ENCODE assay signal across 28 cellular contexts in genomic region chr18:43888601-43889000, GRCh38.
"Had no signal": no experiment of that assay in that cellular context is flagged by ENCODE, and none has a peak within 500 bp of the region (broad histone marks: within the 10 kb centered on the region; RNA-seq: fewer than 3 reads in every experiment).

No MANE protein-coding gene starts in this region.

- DNase-seq: activated CD4-positive, alpha-beta T cell treated with anti-CD3 and anti-CD28 coated beads for 4 hours; activated CD8-positive, alpha-beta memory T cell treated with anti-CD3 and anti-CD28 coated beads, Interleukin-2, amount 50 U/mL, for 48 hours; activated CD8-positive, alpha-beta T cell treated with anti-CD3 and anti-CD28 coated beads for 36 hours; activated effector memory CD4-positive, alpha-beta T cell treated with Interleukin-2 at 50 U/mL for 16 hours; activated naive CD4-positive, alpha-beta T cell; activated T-cell treated with anti-CD3 and anti-CD28 coated beads, Interleukin-2, amount 50 U/mL, for 1 hour; amygdala; brain microvascular endothelial cell; MG63; MV-4-11; NCI-H1092 treated with DMSO at 0.1 percent for 48 hours; NCI-H1417 treated with DMSO at 0.1 percent for 48 hours; NCI-H1694; NCI-H2029; NCI-H345; NCI-H510A; NCI-H526 treated with DMSO at 0.1 percent for 48 hours; NCI-H82; OCI-M1; RPMI8226; SJCRH30 had no signal

- H3K9me3 ChIP-seq: MG63, SJCRH30 had no signal

- ATAC-seq: activated CD4-positive, CD25-positive, alpha-beta regulatory T cell treated with anti-CD3 and anti-CD28 coated beads, Interleukin-2, amount 50 U/mL, for 24 hours; activated CD8-positive, alpha-beta T cell treated with anti-CD3 and anti-CD28 coated beads for 36 hours; Panc1; Right ventricle myocardium inferior had no signal

- H3K4me3 Mint-ChIP-seq: activated CD8-positive, alpha-beta T cell treated with anti-CD3 and anti-CD28 coated beads for 36 hours; activated naive CD4-positive, alpha-beta T cell treated with anti-CD3 and anti-CD28 coated beads, Interleukin-2, amount 50 U/mL, for 24 hours; activated T-helper 1 cell treated with anti-CD3 and anti-CD28 coated beads, Interleukin-12 subunit alpha, Interleukin-12 subunit beta, Interleukin-2, Interleukin-4 antibody, amounts not matched to agents 30 ng/mL and 10 ng/mL and 1 ng/mL, durations not matched to agents 14 hours and 24 hours and 36 hours; T-helper 1 cell treated with Interleukin-12 subunit alpha and Interleukin-12 subunit beta and Interleukin-4 antibody, amounts not matched to agents 30 μg/mL and 1 μg/mL, for 36 hours had no signal

- H3K4me2 ChIP-seq: KMS-11 had no signal

- H3K36me3 Mint-ChIP-seq: activated naive CD4-positive, alpha-beta T cell treated with anti-CD3 and anti-CD28 coated beads, Interleukin-2, amount 50 U/mL, for 24 hours had no signal

- H3K4me3 ChIP-seq: MG63, SJCRH30 had no signal

- H3K9ac ChIP-seq: KMS-11 had no signal

- H3K36me3 ChIP-seq: brain microvascular endothelial cell, MG63, SJCRH30 had no signal

- H3K27me3 Mint-ChIP-seq: activated CD8-positive, alpha-beta T cell treated with anti-CD3 and anti-CD28 coated beads for 36 hours; activated naive CD4-positive, alpha-beta T cell treated with anti-CD3 and anti-CD28 coated beads, Interleukin-2, amount 50 U/mL, for 24 hours had no signal

- H3K4me1 Mint-ChIP-seq: activated naive CD4-positive, alpha-beta T cell treated with anti-CD3 and anti-CD28 coated beads, Interleukin-2, amount 50 U/mL, for 24 hours had no signal

- H3K9me3 Mint-ChIP-seq: activated CD8-positive, alpha-beta T cell treated with anti-CD3 and anti-CD28 coated beads for 36 hours had no signal

- H3K4me1 ChIP-seq: SJCRH30 had no signal

- H3K27ac Mint-ChIP-seq: activated CD8-positive, alpha-beta T cell treated with anti-CD3 and anti-CD28 coated beads for 36 hours; activated naive CD4-positive, alpha-beta T cell treated with anti-CD3 and anti-CD28 coated beads, Interleukin-2, amount 50 U/mL, for 24 hours; activated T-helper 1 cell treated with anti-CD3 and anti-CD28 coated beads, Interleukin-12 subunit alpha, Interleukin-12 subunit beta, Interleukin-2, Interleukin-4 antibody, amounts not matched to agents 30 ng/mL and 10 ng/mL and 1 ng/mL, durations not matched to agents 14 hours and 24 hours and 36 hours; T-helper 1 cell treated with Interleukin-12 subunit alpha and Interleukin-12 subunit beta and Interleukin-4 antibody, amounts not matched to agents 30 μg/mL and 1 μg/mL, for 36 hours had no signal

- H3K27ac ChIP-seq: brain microvascular endothelial cell, KMS-11, SJCRH30 had no signal

- H3K27me3 ChIP-seq: brain microvascular endothelial cell, MG63, SJCRH30 had no signal
